In genomic region chr7:51317582-51317910, GRCh38 we compare ENCODE assay signal across 12 cellular contexts. TPM values are rescaled to one million over a fixed set of nuclear protein-coding genes. Genes with fewer than 3 reads are reported as not detected.
A peak's percentile ranks its signal among the peaks of the same experiment; 100 is the strongest.
DNase-seq lines count a peak whose midpoint lies in the region; ATAC-seq and TF ChIP-seq lines count a peak whose summit lies in the region.
"Had no signal": no experiment of that assay in that cellular context is flagged by ENCODE, and none has a peak within 500 bp of the region (broad histone marks: within the 10 kb centered on the region; RNA-seq: fewer than 3 reads in every experiment).

No MANE protein-coding gene starts in this region.

- no peak for TF ChIP-seq CTCF in activated B cell treated with CpG ODN at 0.5 μM for 24 hours (IDR thresholded peaks at IDR 0.05)

- H3K9me3 ChIP-seq in HUES48 (ENCODE audit: control insufficient read depth, insufficient read depth, low read length) (no peaks in the 10 kb centered on the region), iPS-20b (ENCODE audit: insufficient read depth, low read depth, low read length) (no peaks in the 10 kb centered on the region)

- peaks cover 15% of the 10 kb centered on the region for H3K4me1 Mint-ChIP-seq in activated B cell treated with CpG ODN at 0.5 μM for 24 hours

- H3K27me3 ChIP-seq in HUES48 (ENCODE audit: control insufficient read depth, insufficient read depth, low read length) = 0 out of 2 replicates have a peak, but pooled peaks cover 4% of the 10 kb centered on the region
- H3K27me3 ChIP-seq in iPS-20b (ENCODE audit: insufficient read depth, low read length) = peaks cover 55% of the 10 kb centered on the region
- H3K27me3 ChIP-seq in rectal smooth muscle tissue (ENCODE audit: control insufficient read depth, insufficient read depth, low read length) = no peaks in the 10 kb centered on the region

- H3K27ac Mint-ChIP-seq in activated B cell treated with CpG ODN at 0.5 μM for 24 hours = no peak overlapping the region
- H3K27ac Mint-ChIP-seq: activated CD4-positive, alpha-beta memory T cell treated with anti-CD3 and anti-CD28 coated beads, Interleukin-2, amount 10 ng/mL, durations not matched to agents 7 days and 5 days; T-helper 1 cell treated with Interleukin-12 subunit alpha and Interleukin-12 subunit beta and Interleukin-4 antibody, amounts not matched to agents 30 μg/mL and 1 μg/mL, for 36 hours had no signal

- no peak overlapping the region; the same call in 1 of the 2 replicates for H3K9ac ChIP-seq in HUES48 (ENCODE audit: low read depth, low read length)
- peak overlapping the region; percentile 55; the same call in 1 of the 2 replicates for H3K9ac ChIP-seq in iPS-20b (ENCODE audit: low read depth, low read length)
- no peak overlapping the region for H3K9ac ChIP-seq in rectal smooth muscle tissue (ENCODE audit: low read length)

- H3K4me3 ChIP-seq in HUES48 (ENCODE audit: low read depth, low read length) (peak overlapping the region; percentile 80), iPS-20b (ENCODE audit: low read length) (peak overlapping the region; percentile 89), rectal smooth muscle tissue (ENCODE audit: low read length) (peak overlapping the region; percentile 47)

- DNase-seq in activated B cell treated with CpG ODN at 0.5 μM for 24 hours = no peak
- DNase-seq in NOMO-1 (lab: John Stamatoyannopoulos, UW; ENCODE audit: unreplicated experiment in 2 of 2) = no peak
- DNase-seq in NCI-H2029 treated with DMSO at 0.1 percent for 48 hours (lab: John Stamatoyannopoulos, UW) = no peak
- no peak for DNase-seq in HUDEP-2 (lab: John Stamatoyannopoulos, UW; ENCODE audit: unreplicated experiment in 76 of 76)
- DNase-seq: activated CD4-positive, alpha-beta memory T cell treated with anti-CD3 and anti-CD28 coated beads, Interleukin-2, amount 10 ng/mL, durations not matched to agents 7 days and 5 days; amniotic stem cell had no signal

- intact Hi-C loops in activated B cell treated with CpG ODN at 0.5 μM for 24 hours (cut with micrococcal nuclease) = no loop called here

- peaks cover 31% of the 10 kb centered on the region for H3K27me3 Mint-ChIP-seq in activated B cell treated with CpG ODN at 0.5 μM for 24 hours

- H3K36me3 ChIP-seq in HUES48 (ENCODE audit: control insufficient read depth, insufficient read depth, low read length) (no peaks in the 10 kb centered on the region), iPS-20b (ENCODE audit: insufficient read depth, low read depth, low read length) (no peaks in the 10 kb centered on the region), rectal smooth muscle tissue (ENCODE audit: control insufficient read depth, insufficient read depth, low read length) (no peaks in the 10 kb centered on the region)

- peak overlapping the region; percentile 56 for H3K4me3 Mint-ChIP-seq in activated B cell treated with CpG ODN at 0.5 μM for 24 hours
- H3K4me3 Mint-ChIP-seq: activated CD4-positive, alpha-beta memory T cell treated with anti-CD3 and anti-CD28 coated beads, Interleukin-2, amount 10 ng/mL, durations not matched to agents 7 days and 5 days; T-helper 1 cell treated with Interleukin-12 subunit alpha and Interleukin-12 subunit beta and Interleukin-4 antibody, amounts not matched to agents 30 μg/mL and 1 μg/mL, for 36 hours had no signal

- no peak for ATAC-seq in activated B cell treated with CpG ODN at 0.5 μM for 24 hours (ENCODE audit: low read depth)
- no peak for ATAC-seq in GM18907 (IDR thresholded peaks at IDR 0.05; ENCODE audit: unreplicated experiment)

- peaks cover 49% of the 10 kb centered on the region for H3K4me1 ChIP-seq in HUES48 (ENCODE audit: control insufficient read depth, insufficient read depth, low read length)
- peaks cover 28% of the 10 kb centered on the region for H3K4me1 ChIP-seq in iPS-20b (ENCODE audit: insufficient read depth, low read length)
- no peaks in the 10 kb centered on the region for H3K4me1 ChIP-seq in rectal smooth muscle tissue (ENCODE audit: control insufficient read depth, insufficient read depth, low read length)

- POLR2A ChIA-PET in activated B cell treated with CpG ODN at 0.5 μM for 24 hours (lab: Charles Lee) = no interaction called here

- H3K9me3 Mint-ChIP-seq in activated B cell treated with CpG ODN at 0.5 μM for 24 hours = no peaks in the 10 kb centered on the region
- H3K9me3 Mint-ChIP-seq: activated CD4-positive, alpha-beta memory T cell treated with anti-CD3 and anti-CD28 coated beads, Interleukin-2, amount 10 ng/mL, durations not matched to agents 7 days and 5 days; T-helper 1 cell treated with Interleukin-12 subunit alpha and Interleukin-12 subunit beta and Interleukin-4 antibody, amounts not matched to agents 30 μg/mL and 1 μg/mL, for 36 hours had no signal

- peak overlapping the region; percentile 46 for H3K27ac ChIP-seq in HUES48 (ENCODE audit: low read depth, low read length)
- no peak overlapping the region for H3K27ac ChIP-seq in iPS-20b (ENCODE audit: low read length)
- H3K27ac ChIP-seq in rectal smooth muscle tissue (ENCODE audit: low read depth, low read length) = no peak overlapping the region
- H3K27ac ChIP-seq: epithelial cell of prostate had no signal

- no peaks in the 10 kb centered on the region for H3K36me3 Mint-ChIP-seq in activated B cell treated with CpG ODN at 0.5 μM for 24 hours (ENCODE audit: low read depth)

- CTCF ChIA-PET in activated B cell treated with CpG ODN at 0.5 μM for 24 hours (lab: Charles Lee) = no interaction called here

RNA-seq across cellular contexts. Expression of gene COBL, which starts 0.9 kb away (rescaled TPM):
- not detected in 2 replicates for total RNA-seq in activated B cell treated with CpG ODN at 0.5 μM for 24 hours
- total RNA-seq: activated CD4-positive, alpha-beta memory T cell treated with anti-CD3 and anti-CD28 coated beads, Interleukin-2, amount 10 ng/mL, durations not matched to agents 7 days and 5 days had no signal
